15 cellular contexts compared by ENCODE assay signal in the genomic region with DNA sequence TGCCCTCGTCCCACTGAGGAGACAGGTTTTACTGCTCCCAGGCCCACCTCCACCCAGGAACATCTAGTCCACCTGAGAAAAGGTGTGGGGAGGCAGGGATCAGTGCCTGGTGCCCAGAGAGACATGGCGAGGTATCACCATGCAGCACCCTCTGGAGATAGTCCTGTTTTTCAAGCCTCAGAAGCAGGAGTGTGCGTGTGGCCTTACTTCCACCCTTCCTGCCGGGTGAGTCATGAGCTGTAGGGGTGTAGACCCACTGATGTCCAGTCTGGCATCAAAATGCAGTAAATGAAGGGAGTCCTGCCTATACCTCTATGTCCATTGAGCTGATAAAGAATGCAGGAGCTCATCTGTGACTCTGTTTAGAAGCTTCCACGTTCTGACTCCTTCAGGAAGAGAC. TPM values are rescaled to one million over a fixed set of nuclear protein-coding genes. Genes with fewer than 3 reads are reported as not detected.
A peak's percentile ranks its signal among the peaks of the same experiment; 100 is the strongest.
DNase-seq lines count a peak whose midpoint lies in the region; ATAC-seq, FAIRE-seq and TF ChIP-seq lines count a peak whose summit lies in the region.
"Not testable (repeated sequence)": the region's sequence is repeated elsewhere in the genome, so short reads cannot be mapped to it uniquely, and the experiment has no call there.
"Had no signal": no experiment of that assay in that cellular context is flagged by ENCODE, and none has a peak within 500 bp of the region (broad histone marks: within the 10 kb centered on the region; RNA-seq: fewer than 3 reads in every experiment).

No MANE protein-coding gene starts in this region.

- H3K4me1 ChIP-seq in GM23248 (ENCODE audit: insufficient read depth) (peaks cover 38% of the 10 kb centered on the region), trophoblast cell (ENCODE audit: control insufficient read depth in 1 of 2, insufficient read depth in 2 of 2, low read length in 2 of 2) (peaks cover 8 to 13% of the 10 kb centered on the region in 2 experiments)
- H3K4me1 ChIP-seq in astrocyte (ENCODE audit: insufficient read depth, low read length): not testable (repeated sequence)

- H3F3A ChIP-seq in GM23248 (ENCODE audit: insufficient read depth): peaks cover 91% of the 10 kb centered on the region

- not testable (repeated sequence) for FAIRE-seq in astrocyte (lab: Jason Lieb, UNC)

- H3K9ac ChIP-seq in GM23248; astrocyte (ENCODE audit: low read length); trophoblast cell (ENCODE audit: low read length): not testable (repeated sequence)

- WGBS in GM23248 (ENCODE audit: low coverage in 1 of 2, low lambda C conversion rate in 2 of 2, missing lambda C conversion rate in 2 of 2), 2 experiments: 84 to 89% methylated on average over 5 of the region's 5 CpGs
- WGBS in trophoblast cell (ENCODE audit: extremely low coverage, insufficient coverage, insufficient read length): no CpG with 5 or more reads among the region's 5 CpGs

- not testable (repeated sequence) for H3K9me3 ChIP-seq in GM23248 (ENCODE audit: low read depth); MG63; astrocyte (ENCODE audit: insufficient read depth, low read depth, low read length); trophoblast cell (ENCODE audit: insufficient read depth, low read depth, low read length)

- not testable (repeated sequence) for H3K18ac ChIP-seq in trophoblast cell (ENCODE audit: low read length)

- peak overlapping the region; percentile 6 for H2BK120ac ChIP-seq in trophoblast cell (ENCODE audit: insufficient read depth, low read length, poor library complexity)

- in situ Hi-C loops in GM23248 (cut with MboI): not testable (repeated sequence)

- not testable (repeated sequence) for H3K4me1 Mint-ChIP-seq in astrocyte (ENCODE audit: low read depth, unreplicated experiment)

- not testable (repeated sequence) for H3K4ac ChIP-seq in trophoblast cell (ENCODE audit: low read depth, low read length)

- H3K27me3 Mint-ChIP-seq in astrocyte (ENCODE audit: low read depth, unreplicated experiment): not testable (repeated sequence)

- not testable (repeated sequence) for H2AFZ ChIP-seq in GM23248; astrocyte (ENCODE audit: low read depth, low read length); trophoblast cell (ENCODE audit: insufficient read depth, low read length, poor library complexity)

- not testable (repeated sequence) for H3K9me2 ChIP-seq in GM23248 (ENCODE audit: insufficient read depth)

- ATAC-seq in esophagus mucosa: peak; percentile 64

- H3K79me2 ChIP-seq in GM23248 (ENCODE audit: insufficient read depth); astrocyte (ENCODE audit: insufficient read depth, low read length); trophoblast cell (ENCODE audit: control insufficient read depth, insufficient read depth, low read length, poor library complexity): not testable (repeated sequence)

- H2BK12ac ChIP-seq in trophoblast cell (ENCODE audit: low read length): peak overlapping the region; percentile 19

- peak overlapping the region; percentile 2 for H3K14ac ChIP-seq in trophoblast cell (ENCODE audit: low read length)

- H3K27me3 ChIP-seq in GM23248 (replicated peaks; ENCODE audit: insufficient read depth); MG63; astrocyte (ENCODE audit: insufficient read depth, low read length); trophoblast cell (ENCODE audit: insufficient read depth, low read length): not testable (repeated sequence)

- H3K4me3 Mint-ChIP-seq in astrocyte (ENCODE audit: unreplicated experiment): not testable (repeated sequence)

- not testable (repeated sequence) for H3K4me2 ChIP-seq in GM23248 (ENCODE audit: unreplicated experiment); astrocyte (ENCODE audit: low read length); trophoblast cell (ENCODE audit: low read length)

- not testable (repeated sequence) for H3K36me3 Mint-ChIP-seq in astrocyte (ENCODE audit: low read depth, unreplicated experiment)

- peaks cover 14% of the 10 kb centered on the region for H3K36me3 ChIP-seq in GM23248 (ENCODE audit: low read depth)
- not testable (repeated sequence) for H3K36me3 ChIP-seq in MG63; astrocyte (ENCODE audit: insufficient read depth, low read length); trophoblast cell (ENCODE audit: control insufficient read depth in 1 of 2, insufficient read depth in 2 of 2, low read length in 2 of 2)

- not testable (repeated sequence) for H2BK5ac ChIP-seq in trophoblast cell (ENCODE audit: low read depth, low read length, poor library complexity)

- H3K27ac ChIP-seq in GM23248; astrocyte (ENCODE audit: low read depth, low read length); trophoblast cell (ENCODE audit: low read depth, low read length): not testable (repeated sequence)

- not testable (repeated sequence) for H3K27ac Mint-ChIP-seq in astrocyte (ENCODE audit: unreplicated experiment)

- not testable (repeated sequence) for H3K9me3 Mint-ChIP-seq in astrocyte (ENCODE audit: unreplicated experiment)

- not testable (repeated sequence) for H2AK5ac ChIP-seq in trophoblast cell (ENCODE audit: low read length)

- TF ChIP-seq CTCF in astrocyte (IDR thresholded peaks at IDR 0.05; ENCODE audit: insufficient read depth, low read depth, low read length); fibroblast of pulmonary artery (IDR thresholded peaks at IDR 0.05; ENCODE audit: low read length, missing control alignments): not testable (repeated sequence)

- H3K79me1 ChIP-seq in trophoblast cell (ENCODE audit: low read length): not testable (repeated sequence)

- DNase-seq in EH (ENCODE audit: low read depth) (peak; percentile 31), GM23248 (peak; percentile 45), MG63 (peak; percentile 59), RPMI7951 (ENCODE audit: low read depth) (peak; percentile 21), astrocyte (ENCODE audit: low read depth) (peak; percentile 37), fibroblast of pulmonary artery (ENCODE audit: low read depth) (peak; percentile 21), trophoblast cell (peak in 1 of 2 donors; percentile 25)

- H4K20me1 ChIP-seq in GM23248 (ENCODE audit: insufficient read depth); astrocyte (ENCODE audit: insufficient read depth, low read length): not testable (repeated sequence)

- H4K8ac ChIP-seq in trophoblast cell (ENCODE audit: low read depth, low read length): not testable (repeated sequence)

- not testable (repeated sequence) for H3K23ac ChIP-seq in trophoblast cell (ENCODE audit: low read length)

- not testable (repeated sequence) for H3K4me3 ChIP-seq in GM23248; MG63; astrocyte (ENCODE audit: insufficient read depth, low read depth, low read length); fibroblast of pulmonary artery (replicated peaks; ENCODE audit: low read depth, low read length); trophoblast cell (ENCODE audit: low read depth, low read length)

- not testable (repeated sequence) for H4K12ac ChIP-seq in trophoblast cell (ENCODE audit: low read depth, low read length)

- H4K91ac ChIP-seq in trophoblast cell (ENCODE audit: low read depth, low read length): peak overlapping the region; percentile 60

RNA-seq across cellular contexts. Expression of a gene that starts 9.1 kb away (rescaled TPM):
- not detected in 2 replicates for total RNA-seq in GM23248 (2014; rRNA removed; shearing (Covaris generic))
- 1.1 and 1.6 TPM in 2 replicates for polyA plus RNA-seq in GM23248 (2016; fragmentation: Nextera tagmentation; extraction: Ambion mirVana)
- total RNA-seq in MG63 (2014; rRNA removed; shearing (Covaris generic); ENCODE audit: low replicate concordance): not detected in 2 replicates
- not detected in 2 replicates for total RNA-seq in RPMI7951 (2014; rRNA removed; shearing (Covaris generic))
- not detected in 2 replicates for total RNA-seq in astrocyte
- not detected for total RNA-seq in esophagus mucosa
- polyA plus RNA-seq in trophoblast cell (2013): 0.08 and 0.10 TPM in 2 replicates
- total RNA-seq: A673; Calu3; CD4-positive, alpha-beta memory T cell; Daoy; G401; HFFc6 had no signal
- polyA plus RNA-seq: BJ; CD4-positive, alpha-beta memory T cell had no signal

RNA-seq across cellular contexts. Expression of a gene that starts 32.8 kb away (rescaled TPM):
- 1.8 TPM in 2 replicates for total RNA-seq in GM23248 (2014; rRNA removed; shearing (Covaris generic))
- polyA plus RNA-seq in GM23248 (2016; fragmentation: Nextera tagmentation; extraction: Ambion mirVana): 0.80 and 1.3 TPM in 2 replicates
- 0.92 TPM in 1 of 2 replicates, not detected in the other for total RNA-seq in MG63 (2014; rRNA removed; shearing (Covaris generic); ENCODE audit: low replicate concordance)
- total RNA-seq in RPMI7951 (2014; rRNA removed; shearing (Covaris generic)): 0.10 and 0.72 TPM in 2 replicates
- total RNA-seq in astrocyte (0.26 and 0.57 TPM in 2 replicates), esophagus mucosa (5.6 TPM)
- 0.10 and 0.11 TPM in 2 replicates for polyA plus RNA-seq in trophoblast cell (2013)
- total RNA-seq: A673; CD4-positive, alpha-beta memory T cell; Daoy; G401 had no signal
- polyA plus RNA-seq: CD4-positive, alpha-beta memory T cell had no signal

RNA-seq across cellular contexts. Expression of a gene that starts 40.4 kb away (rescaled TPM):
- total RNA-seq in GM23248 (2014; rRNA removed; shearing (Covaris generic)): not detected in 2 replicates
- not detected in 2 replicates for polyA plus RNA-seq in GM23248 (2016; fragmentation: Nextera tagmentation; extraction: Ambion mirVana)
- not detected in 2 replicates for total RNA-seq in MG63 (2014; rRNA removed; shearing (Covaris generic); ENCODE audit: low replicate concordance)
- not detected in 2 replicates for total RNA-seq in RPMI7951 (2014; rRNA removed; shearing (Covaris generic))
- total RNA-seq in astrocyte: not detected in 2 replicates
- total RNA-seq in esophagus mucosa: not detected
- not detected in 2 replicates for polyA plus RNA-seq in trophoblast cell (2013)
- total RNA-seq: A673; Calu3; CD4-positive, alpha-beta memory T cell; Daoy; G401; HFFc6 had no signal
- polyA plus RNA-seq: BJ; CD4-positive, alpha-beta memory T cell had no signal
